In genomic region chr6:8658391-8658790, GRCh38 we compare ENCODE assay signal across 16 cellular contexts.
"Had no signal": no experiment of that assay in that cellular context is flagged by ENCODE, and none has a peak within 500 bp of the region (broad histone marks: within the 10 kb centered on the region; RNA-seq: fewer than 3 reads in every experiment).

No MANE protein-coding gene starts in this region.

- H3K4me1 ChIP-seq: ascending aorta, parathyroid adenoma, transverse colon, vagina had no signal

- H3K36me3 Mint-ChIP-seq: naive thymus-derived CD4-positive, alpha-beta T cell had no signal

- DNase-seq: activated naive CD4-positive, alpha-beta T cell treated with Interleukin-2 at 50 U/mL for 16 hours; activated T-cell treated with anti-CD3 and anti-CD28 coated beads for 4 hours; naive thymus-derived CD4-positive, alpha-beta T cell; retina; stimulated activated CD4-positive, alpha-beta T cell treated with anti-CD3 and anti-CD28 coated beads, Interleukin-2, amount 100 ng/mL, for 48 hours; stimulated activated naive CD4-positive, alpha-beta T cell; substantia nigra; transverse colon had no signal

- H3K9ac ChIP-seq: parathyroid adenoma had no signal

- H3K79me2 ChIP-seq: parathyroid adenoma had no signal

- H3K4me3 ChIP-seq: ascending aorta, transverse colon, vagina had no signal

- H3K27ac ChIP-seq: ascending aorta, neutrophil, parathyroid adenoma, transverse colon, vagina had no signal

- FAIRE-seq: endometrium, islet of Langerhans had no signal

- H2AFZ ChIP-seq: parathyroid adenoma had no signal

- H3K4me3 Mint-ChIP-seq: naive thymus-derived CD4-positive, alpha-beta T cell had no signal

- H3K4me1 Mint-ChIP-seq: naive thymus-derived CD4-positive, alpha-beta T cell had no signal

- H3K9me3 ChIP-seq: ascending aorta, neutrophil, transverse colon, vagina had no signal

- H3K27ac Mint-ChIP-seq: naive thymus-derived CD4-positive, alpha-beta T cell had no signal

- H3K27me3 ChIP-seq: ascending aorta, neutrophil, transverse colon, vagina had no signal

- ATAC-seq: activated CD4-positive, CD25-positive, alpha-beta regulatory T cell treated with anti-CD3 and anti-CD28 coated beads, Interleukin-2, amount 50 U/mL, for 24 hours; esophagus mucosa; naive thymus-derived CD4-positive, alpha-beta T cell had no signal

- H3K36me3 ChIP-seq: ascending aorta, neutrophil, transverse colon, vagina had no signal
